Comparison of ENCODE assay signal across 1 cellular context in genomic region chr1:113756461-113756860, GRCh38.
TF ChIP-seq lines count a peak whose summit lies in the region.

No MANE protein-coding gene starts in this region.

TF ChIP-seq in GM12878, 131 proteins besides CTCF, POLR2A, EP300 and RAD21:
- no peak for TF ChIP-seq ZNF217 (IDR thresholded peaks at IDR 0.05)
- no peak for TF ChIP-seq MYC (IDR thresholded peaks at IDR 0.05; ENCODE audit: insufficient read depth, insufficient read length, insufficient replicate concordance, low read length, severe bottlenecking)
- no peak for TF ChIP-seq CEBPZ (IDR thresholded peaks at IDR 0.05; ENCODE audit: low read depth, low read length)
- no peak for TF ChIP-seq PAX8 (IDR thresholded peaks at IDR 0.05)
- no peak for TF ChIP-seq HSF1 (IDR thresholded peaks at IDR 0.05; ENCODE audit: low read depth, low read length)
- no peak for TF ChIP-seq CBX3 (IDR thresholded peaks at IDR 0.05; ENCODE audit: borderline replicate concordance, low read depth)
